Comparison of ENCODE assay signal across 1 cellular context in the genomic region with DNA sequence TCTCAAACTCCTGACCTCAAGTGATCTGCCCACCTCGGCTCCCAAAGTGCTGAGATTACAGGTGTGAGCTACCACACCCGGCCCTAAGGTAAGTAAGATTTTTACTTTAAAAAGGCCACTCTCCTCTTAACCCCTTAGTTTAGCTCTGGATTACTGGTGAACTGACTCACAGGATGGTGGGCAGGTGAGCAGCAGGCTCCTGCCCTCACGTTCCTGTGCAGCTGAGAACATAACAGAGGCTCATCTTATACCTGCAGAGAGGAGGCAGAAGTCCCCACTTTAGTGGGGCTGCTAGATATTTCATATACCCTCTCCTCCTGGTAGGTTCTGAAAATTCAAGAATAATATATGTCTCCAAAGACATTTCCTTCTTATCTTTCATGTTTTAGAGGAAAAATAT.
TF ChIP-seq lines count a peak whose summit lies in the region.

No MANE protein-coding gene starts in this region.

TF ChIP-seq in K562, 482 proteins besides CTCF, POLR2A, EP300 and RAD21:
- TF ChIP-seq RHOXF2B (CRISPR knock-in tag; conservative IDR thresholded peaks at IDR 0.05) (no peak), KDM4B (IDR thresholded peaks at IDR 0.05; ENCODE audit: borderline replicate concordance in 2 of 2, low read depth in 1 of 2) (no peak), MYC (IDR thresholded peaks at IDR 0.05; ENCODE audit: low read depth, low read length) (no peak), MYC (CRISPR knock-in tag; IDR thresholded peaks at IDR 0.05; ENCODE audit: borderline replicate concordance, low read depth) (peak; percentile 71; the same call in 1 of the 2 replicates), SETDB1 (IDR thresholded peaks at IDR 0.05; ENCODE audit: low read length) (no peak), ZNF431 (CRISPR knock-in tag; IDR thresholded peaks at IDR 0.05) (no peak), IRF2 (CRISPR knock-in tag; IDR thresholded peaks at IDR 0.05) (0 out of 2 replicates have a peak, but pooled peaks have one; percentile 37), ZBTB1 (CRISPR knock-in tag; IDR thresholded peaks at IDR 0.05; ENCODE audit: borderline replicate concordance, low read depth) (no peak), SMAD2 (IDR thresholded peaks at IDR 0.05; ENCODE audit: low read depth, low read length) (peak; percentile 17; the same call in 1 of the 2 replicates), TBL1XR1 (IDR thresholded peaks at IDR 0.05; ENCODE audit: low read length in 2 of 2) (no peak), ZNF778 (CRISPR knock-in tag; IDR thresholded peaks at IDR 0.05) (0 out of 2 replicates have a peak, but pooled peaks have one; percentile 4)
